15 cellular contexts compared by ENCODE assay signal in genomic region chr1:179817056-179817455, GRCh38.
DNase-seq lines count a peak whose midpoint lies in the region; ATAC-seq and TF ChIP-seq lines count a peak whose summit lies in the region.
"Had no signal": no experiment of that assay in that cellular context is flagged by ENCODE, and none has a peak within 500 bp of the region (broad histone marks: within the 10 kb centered on the region; RNA-seq: fewer than 3 reads in every experiment).

No MANE protein-coding gene starts in this region.

- TF ChIP-seq RAD21 in IMR-90 (IDR thresholded peaks at IDR 0.05; ENCODE audit: low read length) = no peak

- H3K18ac ChIP-seq in IMR-90 (ENCODE audit: low read depth, low read length) = no peak overlapping the region

- H2BK20ac ChIP-seq in IMR-90 (ENCODE audit: low read depth, low read length) = no peak overlapping the region

- no peaks in the 10 kb centered on the region for H3K79me1 ChIP-seq in IMR-90 (ENCODE audit: low read depth in 1 of 2, low read length in 2 of 2)

- dilution Hi-C loops in IMR-90 (cut with HindIII; ENCODE audit: low sequenced_read_pairs, unreplicated experiment) = no loop called here

- no peak overlapping the region for H3K14ac ChIP-seq in IMR-90 (replicated peaks; ENCODE audit: low read depth, low read length)

- H4K5ac ChIP-seq in IMR-90 (ENCODE audit: low read depth, low read length) = no peak overlapping the region

- no peak overlapping the region for H3K23ac ChIP-seq in IMR-90 (ENCODE audit: low read depth, low read length)

- CTCF ChIA-PET in IMR-90 (lab: Yijun Ruan, JAX) = interaction anchor here (1.2 to 6.2 kb wide), 3 partner anchors 8 to 112 kb away, joined by 3 to 104 read pairs (median 17); no protein-coding TSS in a partner anchor

- H4K91ac ChIP-seq in IMR-90 (ENCODE audit: insufficient read depth, low read depth, low read length) = no peak overlapping the region

- H3K9me3 Mint-ChIP-seq in nephron = no peaks in the 10 kb centered on the region
- H3K9me3 Mint-ChIP-seq: CD4-positive, alpha-beta T cell had no signal

- no peaks in the 10 kb centered on the region for H3K36me3 ChIP-seq in IMR-90 (ENCODE audit: control insufficient read depth, insufficient read depth, low read length)
- H3K36me3 ChIP-seq: BLaER1 had no signal

- peak overlapping the region; percentile 44 for H2AFZ ChIP-seq in IMR-90 (replicated peaks; ENCODE audit: low read length, poor library complexity)

- H3K4me3 ChIP-seq in IMR-90 (ENCODE audit: insufficient read depth, low read depth, low read length) = no peak overlapping the region
- H3K4me3 ChIP-seq: BLaER1 had no signal

- no peak for ATAC-seq in IMR-90 (ENCODE audit: low read depth)
- no peak for ATAC-seq in sciatic nerve
- no peak for ATAC-seq in HG03175 (IDR thresholded peaks at IDR 0.05; ENCODE audit: unreplicated experiment)

- BruUV-seq in IMR-90 (replicated peaks; lab: Mats Ljungman, UMichigan) = no TSS peak

- no peak overlapping the region for H2BK120ac ChIP-seq in IMR-90 (ENCODE audit: low read depth, low read length)

- H4K20me1 ChIP-seq in IMR-90 (ENCODE audit: insufficient read depth, low read length) = no peaks in the 10 kb centered on the region
- H4K20me1 ChIP-seq: BLaER1 had no signal

- no peaks in the 10 kb centered on the region for H3K36me3 Mint-ChIP-seq in nephron (ENCODE audit: low read depth)

- peaks cover 63% of the 10 kb centered on the region for H3K4me1 Mint-ChIP-seq in nephron

- TF ChIP-seq CTCF in IMR-90 (conservative IDR thresholded peaks at IDR 0.05; ENCODE audit: low read depth, low read length) (no peak), VCaP (conservative IDR thresholded peaks at IDR 0.05) (no peak), nephron (IDR thresholded peaks at IDR 0.05; ENCODE audit: unreplicated experiment in 3 of 3) (no peak)

- no CpG with 5 or more reads among the region's 8 CpGs for WGBS in IMR-90 (ENCODE audit: extremely low coverage in 2 of 2, insufficient read length in 1 of 2), 2 experiments

- POLR2A ChIA-PET in IMR-90 (lab: Charles Lee; ENCODE audit: unreplicated experiment) = no interaction called here

- H2AK5ac ChIP-seq in IMR-90 (ENCODE audit: low read depth, low read length) = no peak overlapping the region

- intact Hi-C loops in IMR-90 (cut with micrococcal nuclease) (no loop called here), sciatic nerve (cut with DNase I) (no loop called here)

- H3K27ac ChIP-seq in IMR-90 (ENCODE audit: insufficient read depth, low read length) (no peak overlapping the region), VCaP (peak overlapping the region; percentile 90)
- H3K27ac ChIP-seq: BLaER1 had no signal

- H3K4ac ChIP-seq in IMR-90 (ENCODE audit: low read depth, low read length) = no peak overlapping the region

- H3K4me1 ChIP-seq in IMR-90 (ENCODE audit: control insufficient read depth, insufficient read depth, low read length) = peaks cover 22% of the 10 kb centered on the region

- H3K4me3 Mint-ChIP-seq in nephron = peak overlapping the region in 1 of 3 experiments; percentile 54

- H4K8ac ChIP-seq in IMR-90 (ENCODE audit: low read depth in 2 of 2, low read length in 2 of 2) = no peak overlapping the region

- no peak for TF ChIP-seq POLR2A in IMR-90 (IDR thresholded peaks at IDR 0.05; ENCODE audit: low read depth, low read length)

- in situ Hi-C loops in IMR-90 (cut with MboI; ENCODE audit: low sequenced_read_pairs) = loop anchor here (25.0 kb wide), 1 partner anchor 580 kb away; the partner anchor contains the start of gene ABL2

- no peak overlapping the region for H3K9ac ChIP-seq in IMR-90 (ENCODE audit: low read depth, low read length)
- H3K9ac ChIP-seq: BLaER1 had no signal

- DNase-seq in IMR-90 (no peak), sciatic nerve (ENCODE audit: low spot score) (peak; percentile 41), NCI-H146 treated with DMSO at 0.1 percent for 48 hours (lab: John Stamatoyannopoulos, UW; ENCODE audit: unreplicated experiment) (no peak), DMS114 treated with DMSO at 0.1 percent for 48 hours (lab: John Stamatoyannopoulos, UW; ENCODE audit: unreplicated experiment) (no peak)
- DNase-seq: CD4-positive, alpha-beta T cell; COR-L47; DMS153; Kasumi-1; NCI-H187; NCI-H446; NCI-H526 treated with DMSO at 0.1 percent for 48 hours had no signal

- H3K27me3 ChIP-seq in IMR-90 (ENCODE audit: control insufficient read depth, insufficient read depth, low read length) = peaks cover 19% of the 10 kb centered on the region
- H3K27me3 ChIP-seq: BLaER1 had no signal

- H3K4me2 ChIP-seq in IMR-90 (ENCODE audit: low read depth, low read length) = no peak overlapping the region
- H3K4me2 ChIP-seq: BLaER1 had no signal

- no peak overlapping the region for H2BK5ac ChIP-seq in IMR-90 (ENCODE audit: low read depth, low read length, poor library complexity, severe bottlenecking)

- H3K9me1 ChIP-seq in IMR-90 (ENCODE audit: insufficient read depth, low read length) = peaks cover 5% of the 10 kb centered on the region; the same call in 1 of the 2 replicates

- no peak overlapping the region for H3K56ac ChIP-seq in IMR-90 (ENCODE audit: extremely low read depth, insufficient read depth, low read length)

- peak overlapping the region; percentile 19 for H2AK9ac ChIP-seq in IMR-90 (replicated peaks; ENCODE audit: low read depth, low read length, poor library complexity)

- no peak overlapping the region for H2BK15ac ChIP-seq in IMR-90 (ENCODE audit: low read depth, low read length)

- peak overlapping the region; percentile 18 to 96 (median 89) for H3K27ac Mint-ChIP-seq in nephron
- H3K27ac Mint-ChIP-seq: CD4-positive, alpha-beta T cell had no signal

- peaks cover 8% of the 10 kb centered on the region for H3K27me3 Mint-ChIP-seq in nephron (ENCODE audit: low read depth)
- H3K27me3 Mint-ChIP-seq: CD4-positive, alpha-beta T cell had no signal

- no peaks in the 10 kb centered on the region for H3K9me3 ChIP-seq in IMR-90 (ENCODE audit: control insufficient read depth, insufficient read depth, low read length)
- H3K9me3 ChIP-seq: BLaER1 had no signal

TF ChIP-seq in IMR-90, 13 proteins besides CTCF, POLR2A, EP300 and RAD21:
- TF ChIP-seq USF2 (IDR thresholded peaks at IDR 0.05; ENCODE audit: low read depth, low read length) (no peak), MAZ (IDR thresholded peaks at IDR 0.05; ENCODE audit: borderline replicate concordance, low read depth, low read length) (no peak), NFE2L2 (IDR thresholded peaks at IDR 0.05; ENCODE audit: low read depth, low read length) (no peak), BHLHE40 (IDR thresholded peaks at IDR 0.05; ENCODE audit: low read depth, low read length) (no peak), FOS (IDR thresholded peaks at IDR 0.05; ENCODE audit: low read depth, low read length) (no peak), CEBPB (IDR thresholded peaks at IDR 0.05; ENCODE audit: low read depth, low read length) (no peak), ELK1 (IDR thresholded peaks at IDR 0.05; ENCODE audit: borderline replicate concordance, low read depth, low read length) (no peak), RCOR1 (IDR thresholded peaks at IDR 0.05; ENCODE audit: insufficient replicate concordance, low read length) (no peak), MAFK (IDR thresholded peaks at IDR 0.05; ENCODE audit: low read depth, low read length) (no peak), RFX5 (IDR thresholded peaks at IDR 0.05; ENCODE audit: low read depth, low read length) (no peak), CHD1 (IDR thresholded peaks at IDR 0.05; ENCODE audit: low read depth, low read length) (no peak), MXI1 (IDR thresholded peaks at IDR 0.05; ENCODE audit: borderline replicate concordance, low read depth, low read length) (no peak)
